8 cellular contexts compared by ENCODE assay signal in the genomic region with DNA sequence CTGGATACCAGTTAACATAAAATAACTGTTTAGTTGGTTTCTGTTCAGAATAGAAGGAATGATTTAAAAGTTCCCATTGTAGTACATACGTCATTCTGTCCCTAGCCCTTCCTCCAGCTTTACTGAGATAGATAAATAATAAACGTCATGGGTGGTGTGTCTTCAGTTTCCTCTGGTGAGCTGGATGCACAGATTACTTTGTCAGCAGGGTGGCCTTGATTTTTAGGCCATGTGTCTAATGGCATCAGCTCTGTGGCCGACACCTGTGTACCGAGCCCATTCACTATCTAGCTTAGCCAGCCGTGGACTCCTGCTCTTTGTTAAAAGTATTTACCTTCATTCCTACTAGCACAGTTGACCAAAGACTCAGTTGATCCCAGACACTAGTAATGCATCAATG. TPM values are rescaled to one million over a fixed set of nuclear protein-coding genes. Genes with fewer than 3 reads are reported as not detected.
A peak's percentile ranks its signal among the peaks of the same experiment; 100 is the strongest.
DNase-seq lines count a peak whose midpoint lies in the region; ATAC-seq and TF ChIP-seq lines count a peak whose summit lies in the region.
"Not testable (repeated sequence)": the region's sequence is repeated elsewhere in the genome, so short reads cannot be mapped to it uniquely, and the experiment has no call there.

No MANE protein-coding gene starts in this region.

- peak overlapping the region; percentile 84 for H3K27ac Mint-ChIP-seq in activated T-helper 2 cell treated with anti-CD3 and anti-CD28 coated beads, Interferon-gamma antibody, Interleukin-2, Interleukin-4, amounts not matched to agents 10 μg/mL and 5 μg/mL and 100 μg/mL, durations not matched to agents 14 hours and 24 hours and 36 hours
- peak overlapping the region; percentile 91 for H3K27ac Mint-ChIP-seq in stimulated activated naive B cell treated with anti-CD40 and anti-IgM and Interleukin-4, amounts not matched to agents 10 μg/mL and 1 μg/mL and 100 μg/mL, for 72 hours

- not testable (repeated sequence) for ATAC-seq in stimulated activated naive B cell treated with anti-CD40 and anti-IgM and Interleukin-4, amounts not matched to agents 10 μg/mL and 1 μg/mL and 100 μg/mL, for 72 hours (replicated peaks)

- intact Hi-C loops in activated T-helper 2 cell treated with anti-CD3 and anti-CD28 coated beads, Interferon-gamma antibody, Interleukin-2, Interleukin-4, amounts not matched to agents 10 μg/mL and 5 μg/mL and 100 μg/mL, durations not matched to agents 14 hours and 24 hours and 36 hours (cut with micrococcal nuclease), result not testable (repeated sequence)

- H3K4me3 Mint-ChIP-seq in activated T-helper 2 cell treated with anti-CD3 and anti-CD28 coated beads, Interferon-gamma antibody, Interleukin-2, Interleukin-4, amounts not matched to agents 10 μg/mL and 5 μg/mL and 100 μg/mL, durations not matched to agents 14 hours and 24 hours and 36 hours (ENCODE audit: low read depth), result peak overlapping the region; percentile 9
- H3K4me3 Mint-ChIP-seq in stimulated activated naive B cell treated with anti-CD40 and anti-IgM and Interleukin-4, amounts not matched to agents 10 μg/mL and 1 μg/mL and 100 μg/mL, for 72 hours, result not testable (repeated sequence)

- TF ChIP-seq CTCF in fibroblast of villous mesenchyme (IDR thresholded peaks at IDR 0.05; ENCODE audit: insufficient read depth, low read depth, low read length), result not testable (repeated sequence)

- H3K4me1 Mint-ChIP-seq in activated T-helper 2 cell treated with anti-CD3 and anti-CD28 coated beads, Interferon-gamma antibody, Interleukin-2, Interleukin-4, amounts not matched to agents 10 μg/mL and 5 μg/mL and 100 μg/mL, durations not matched to agents 14 hours and 24 hours and 36 hours (ENCODE audit: low read depth), result peaks cover 41% of the 10 kb centered on the region
- H3K4me1 Mint-ChIP-seq in stimulated activated naive B cell treated with anti-CD40 and anti-IgM and Interleukin-4, amounts not matched to agents 10 μg/mL and 1 μg/mL and 100 μg/mL, for 72 hours, result peaks cover 10 to 35% of the 10 kb centered on the region in 2 donors

- not testable (repeated sequence) for H3K4me3 ChIP-seq in fibroblast of villous mesenchyme (ENCODE audit: low read depth, low read length)

- DNase-seq in AG08396 (ENCODE audit: low spot score), result peak; percentile 2
- peak; percentile 57 for DNase-seq in ELR (ENCODE audit: low read depth)
- DNase-seq in M059J (ENCODE audit: low read depth), result peak; percentile 63
- DNase-seq in activated T-helper 2 cell treated with anti-CD3 and anti-CD28 coated beads, Interferon-gamma antibody, Interleukin-2, Interleukin-4, amounts not matched to agents 10 μg/mL and 5 μg/mL and 100 μg/mL, durations not matched to agents 14 hours and 24 hours and 36 hours (ENCODE audit: low spot score); stimulated activated naive B cell treated with anti-CD40 and anti-IgM and Interleukin-4, amounts not matched to agents 10 μg/mL and 1 μg/mL and 100 μg/mL, for 72 hours: not testable (repeated sequence)
- DNase-seq in dedifferentiated amniotic fluid mesenchymal stem cell (ENCODE audit: extremely low spot score), result peak; percentile 50
- DNase-seq in fibroblast of villous mesenchyme (ENCODE audit: low read depth), result peak; percentile 26
- DNase-seq in myocyte (ENCODE audit: low read depth), result peak; percentile 0

- not testable (repeated sequence) for H3K27me3 Mint-ChIP-seq in activated T-helper 2 cell treated with anti-CD3 and anti-CD28 coated beads, Interferon-gamma antibody, Interleukin-2, Interleukin-4, amounts not matched to agents 10 μg/mL and 5 μg/mL and 100 μg/mL, durations not matched to agents 14 hours and 24 hours and 36 hours (ENCODE audit: low read depth); stimulated activated naive B cell treated with anti-CD40 and anti-IgM and Interleukin-4, amounts not matched to agents 10 μg/mL and 1 μg/mL and 100 μg/mL, for 72 hours

- H3K9me3 Mint-ChIP-seq in activated T-helper 2 cell treated with anti-CD3 and anti-CD28 coated beads, Interferon-gamma antibody, Interleukin-2, Interleukin-4, amounts not matched to agents 10 μg/mL and 5 μg/mL and 100 μg/mL, durations not matched to agents 14 hours and 24 hours and 36 hours; stimulated activated naive B cell treated with anti-CD40 and anti-IgM and Interleukin-4, amounts not matched to agents 10 μg/mL and 1 μg/mL and 100 μg/mL, for 72 hours: not testable (repeated sequence)

- not testable (repeated sequence) for H3K36me3 Mint-ChIP-seq in activated T-helper 2 cell treated with anti-CD3 and anti-CD28 coated beads, Interferon-gamma antibody, Interleukin-2, Interleukin-4, amounts not matched to agents 10 μg/mL and 5 μg/mL and 100 μg/mL, durations not matched to agents 14 hours and 24 hours and 36 hours (ENCODE audit: low read depth); stimulated activated naive B cell treated with anti-CD40 and anti-IgM and Interleukin-4, amounts not matched to agents 10 μg/mL and 1 μg/mL and 100 μg/mL, for 72 hours

RNA-seq across cellular contexts. Expression of a gene that starts 34.7 kb away (rescaled TPM):
- 1.8 and 2.2 TPM in 2 replicates for total RNA-seq in M059J (2014; rRNA removed; shearing (Covaris generic))
- total RNA-seq in activated T-helper 2 cell treated with anti-CD3 and anti-CD28 coated beads, Interferon-gamma antibody, Interleukin-2, Interleukin-4, amounts not matched to agents 10 μg/mL and 5 μg/mL and 100 μg/mL, durations not matched to agents 14 hours and 24 hours and 36 hours, result 32.1 and 33.9 TPM in 2 replicates
- 4.7 and 5.2 TPM in 2 replicates for total RNA-seq in fibroblast of villous mesenchyme
- 2.0 and 3.5 TPM in 2 replicates for total RNA-seq in myocyte
- polyA plus RNA-seq in myocyte (2012), result 4.5 TPM
